ENCODE assay signal across 27 cellular contexts in the genomic region with DNA sequence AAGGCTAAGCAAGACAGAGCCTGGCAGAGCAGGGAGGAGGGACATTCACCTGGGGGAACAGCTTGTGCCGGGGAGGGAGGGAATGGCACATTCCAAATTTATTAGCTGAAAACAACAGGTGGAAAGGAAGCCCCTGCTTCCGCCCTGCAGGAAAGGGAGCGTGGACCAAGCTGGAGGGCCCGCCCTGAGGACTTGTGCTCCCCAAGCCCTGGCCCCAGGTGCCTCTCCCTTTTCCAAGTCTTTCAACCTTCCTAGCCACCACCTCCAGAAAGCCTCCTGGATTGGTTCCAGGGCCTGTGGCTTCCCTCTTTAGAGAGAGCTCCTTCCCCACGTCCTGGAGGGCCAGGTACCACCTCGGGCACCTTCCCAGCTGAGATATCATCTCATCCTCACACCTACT. TPM values are rescaled to one million over a fixed set of nuclear protein-coding genes. Genes with fewer than 3 reads are reported as not detected.
DNase-seq lines count a peak whose midpoint lies in the region; ATAC-seq and TF ChIP-seq lines count a peak whose summit lies in the region.
"Had no signal": no experiment of that assay in that cellular context is flagged by ENCODE, and none has a peak within 500 bp of the region (broad histone marks: within the 10 kb centered on the region; RNA-seq: fewer than 3 reads in every experiment).

No MANE protein-coding gene starts in this region.

- H3K27ac ChIP-seq in breast epithelium, result peak overlapping the region; percentile 75 to 79
- H3K27ac ChIP-seq in mammary epithelial cell (ENCODE audit: insufficient read depth, low read depth, low read length), result no peak overlapping the region
- peak overlapping the region; percentile 1 for H3K27ac ChIP-seq in muscle layer of duodenum (ENCODE audit: low read length)
- no peak overlapping the region for H3K27ac ChIP-seq in CD4-positive, alpha-beta memory T cell (ENCODE audit: low read depth, low read length)
- no peak overlapping the region for H3K27ac ChIP-seq in CD8-positive, alpha-beta T cell (ENCODE audit: low read depth, low read length)
- H3K27ac ChIP-seq: gastrocnemius medialis, ovary, right atrium auricular region had no signal

- no peak for TF ChIP-seq CTCF in breast epithelium (IDR thresholded peaks at IDR 0.05)
- no peak for TF ChIP-seq CTCF in mammary epithelial cell (conservative IDR thresholded peaks at IDR 0.05 in 1 of 2, IDR thresholded peaks at IDR 0.05 in 1 of 2; ENCODE audit: extremely low read depth in 1 of 2, insufficient read depth in 1 of 2, low read depth in 1 of 2, low read length in 2 of 2)
- TF ChIP-seq CTCF in CD8-positive, alpha-beta T cell (IDR thresholded peaks at IDR 0.05), result no peak

- H3K27me3 Mint-ChIP-seq in CD4-positive, alpha-beta memory T cell, result peaks cover 11 to 12% of the 10 kb centered on the region in 2 donors
- H3K27me3 Mint-ChIP-seq in CD8-positive, alpha-beta T cell (ENCODE audit: low read depth), result peaks cover 18% of the 10 kb centered on the region

- peaks cover 2 to 5% of the 10 kb centered on the region in 2 donors for H3K36me3 Mint-ChIP-seq in CD4-positive, alpha-beta memory T cell
- H3K36me3 Mint-ChIP-seq in CD8-positive, alpha-beta T cell, result no peaks in the 10 kb centered on the region

- no peaks in the 10 kb centered on the region for H3K36me3 ChIP-seq in breast epithelium
- no peaks in the 10 kb centered on the region for H3K36me3 ChIP-seq in mammary epithelial cell (ENCODE audit: insufficient read depth, low read length)
- H3K36me3 ChIP-seq in muscle layer of duodenum (ENCODE audit: control insufficient read depth in 1 of 2, insufficient read depth in 2 of 2, low read length in 2 of 2), result no peaks in the 10 kb centered on the region
- H3K36me3 ChIP-seq in CD4-positive, alpha-beta memory T cell (ENCODE audit: insufficient read depth, low read length), result no peaks in the 10 kb centered on the region
- no peaks in the 10 kb centered on the region for H3K36me3 ChIP-seq in CD8-positive, alpha-beta T cell (ENCODE audit: insufficient read depth, low read length)
- H3K36me3 ChIP-seq: gastrocnemius medialis, ovary, right atrium auricular region, tibial nerve had no signal

- no peaks in the 10 kb centered on the region for H4K20me1 ChIP-seq in mammary epithelial cell (ENCODE audit: insufficient read depth, low read length)

- in situ Hi-C loops in mammary epithelial cell (cut with MboI; ENCODE audit: low sequenced_read_pairs in 2 of 2), result no loop called here

- H3K4me1 Mint-ChIP-seq in CD4-positive, alpha-beta memory T cell, result peaks cover 0 to 5% (median 1%) of the 10 kb centered on the region in 4 donors
- peaks cover 6% of the 10 kb centered on the region for H3K4me1 Mint-ChIP-seq in CD8-positive, alpha-beta T cell (ENCODE audit: low read depth)

- POLR2A ChIA-PET in CD4-positive, alpha-beta memory T cell (lab: Charles Lee; ENCODE audit: partially characterized antibody), result interaction anchor here (0.8 to 5.7 kb wide), 2 partner anchors 11 to 14 kb away, joined by 4 to 34 read pairs; no protein-coding TSS in a partner anchor
- POLR2A ChIA-PET in CD8-positive, alpha-beta T cell (lab: Charles Lee), result interaction anchor here (1.4 kb wide), 1 partner anchor 13 kb away, joined by 3 read pairs; no protein-coding TSS in a partner anchor

- H2AFZ ChIP-seq in mammary epithelial cell (ENCODE audit: low read depth, low read length), result no peak overlapping the region

- WGBS in mammary epithelial cell (ENCODE audit: low coverage, missing lambda C conversion rate), result 67% methylated on average over 5 of the region's 6 CpGs

- no peaks in the 10 kb centered on the region for H3K79me2 ChIP-seq in mammary epithelial cell (ENCODE audit: insufficient read depth, low read length)

- no peak overlapping the region for H3K9ac ChIP-seq in mammary epithelial cell (ENCODE audit: insufficient read depth, low read length)

- H3K4me2 ChIP-seq in mammary epithelial cell (ENCODE audit: insufficient read depth, low read depth, low read length), result no peak overlapping the region

- H3K4me3 ChIP-seq in breast epithelium, result peak overlapping the region in 1 of 3 donors; percentile 16
- no peak overlapping the region for H3K4me3 ChIP-seq in mammary epithelial cell (replicated peaks in 1 of 3; ENCODE audit: insufficient read depth in 1 of 3, low read depth in 2 of 3, low read length in 3 of 3)
- no peak overlapping the region for H3K4me3 ChIP-seq in muscle layer of duodenum (ENCODE audit: low read depth in 1 of 2, low read length in 2 of 2)
- H3K4me3 ChIP-seq in CD4-positive, alpha-beta memory T cell (ENCODE audit: low read length in 2 of 2), result no peak overlapping the region
- H3K4me3 ChIP-seq in CD8-positive, alpha-beta T cell (ENCODE audit: low read depth, low read length), result no peak overlapping the region
- H3K4me3 ChIP-seq: gastrocnemius medialis, lung, ovary, right atrium auricular region, tibial nerve had no signal

- no peak for ATAC-seq in HG03196 (IDR thresholded peaks at IDR 0.05; ENCODE audit: unreplicated experiment)
- no peak for ATAC-seq in CD8-positive, alpha-beta T cell
- ATAC-seq: gastrocnemius medialis had no signal

- dilution Hi-C loops in mammary epithelial cell (cut with HindIII; ENCODE audit: low sequenced_read_pairs), result no loop called here

- H3K27ac Mint-ChIP-seq in CD4-positive, alpha-beta memory T cell, result no peak overlapping the region
- H3K27ac Mint-ChIP-seq in CD8-positive, alpha-beta T cell, result no peak overlapping the region
- H3K27ac Mint-ChIP-seq: activated CD4-positive, alpha-beta memory T cell treated with anti-CD3 and anti-CD28 coated beads for 36 hours; activated T-helper 1 cell treated with anti-CD3 and anti-CD28 coated beads, Interleukin-12 subunit alpha, Interleukin-12 subunit beta, Interleukin-2, Interleukin-4 antibody, amounts not matched to agents 30 ng/mL and 10 ng/mL and 1 ng/mL, durations not matched to agents 14 hours and 24 hours and 36 hours had no signal

- CTCF ChIA-PET in mammary epithelial cell (lab: Charles Lee; ENCODE audit: low non-redundant PET), result no interaction called here
- CTCF ChIA-PET in CD4-positive, alpha-beta memory T cell (lab: Charles Lee; ENCODE audit: partially characterized antibody), result interaction anchor here (1.1 to 2.5 kb wide), 3 partner anchors 8 to 36 kb away, joined by 4 to 10 read pairs (median 6); no protein-coding TSS in a partner anchor
- CTCF ChIA-PET in CD8-positive, alpha-beta T cell (lab: Charles Lee), result interaction anchor here (0.7 to 3.1 kb wide), 5 partner anchors 10 to 85 kb away, joined by 3 to 10 read pairs (median 3); no protein-coding TSS in a partner anchor

- DNase-seq in breast epithelium (ENCODE audit: low spot score in 2 of 2) (no peak), mammary epithelial cell (no peak), cerebellar nuclear complex (lab: John Stamatoyannopoulos, UW) (peak; percentile 23 to 55), OCI-M1 (lab: John Stamatoyannopoulos, UW) (no peak)
- DNase-seq in CD4-positive, alpha-beta memory T cell, result no peak
- DNase-seq in CD8-positive, alpha-beta T cell, result no peak
- DNase-seq: activated CD4-positive, alpha-beta memory T cell treated with anti-CD3 and anti-CD28 coated beads for 36 hours; activated CD4-positive, CD25-positive, alpha-beta regulatory T cell treated with anti-CD3 and anti-CD28 coated beads, Interleukin-2, amount 50 U/mL, for 72 hours; activated naive CD4-positive, alpha-beta T cell treated with Interleukin-2 at 50 U/mL for 16 hours; CD8-positive, alpha-beta memory T cell; gastrocnemius medialis; Karpas-422; kidney glomerular epithelial cell; NCI-H1436; NCI-H2081 treated with DMSO at 0.1 percent for 48 hours; NCI-H2227 treated with DMSO at 0.1 percent for 48 hours; ovary; SHP77 treated with DMSO at 0.1 percent for 48 hours had no signal

- no TSS peak for BruUV-seq in mammary epithelial cell (replicated peaks; lab: Mats Ljungman, UMichigan)

- peaks cover 0 to 18% (median 6%) of the 10 kb centered on the region in 8 donors for H3K9me3 Mint-ChIP-seq in CD4-positive, alpha-beta memory T cell
- peaks cover 5% of the 10 kb centered on the region for H3K9me3 Mint-ChIP-seq in CD8-positive, alpha-beta T cell

- TF ChIP-seq POLR2A in breast epithelium (IDR thresholded peaks at IDR 0.05), result no peak

- intact Hi-C loops in breast epithelium (cut with DNase I; ENCODE audit: low total_unique reads) (no loop called here), mammary epithelial cell (cut with micrococcal nuclease) (no loop called here)
- intact Hi-C loops in CD4-positive, alpha-beta memory T cell (cut with micrococcal nuclease), result no loop called here
- intact Hi-C loops in CD8-positive, alpha-beta T cell (cut with DNase I, micrococcal nuclease), result no loop called here

- peaks cover 0 to 3% of the 10 kb centered on the region in 2 donors for H3K27me3 ChIP-seq in breast epithelium
- H3K27me3 ChIP-seq in mammary epithelial cell (ENCODE audit: insufficient read depth, low read length), result peaks cover 5% of the 10 kb centered on the region
- peaks cover 15% of the 10 kb centered on the region for H3K27me3 ChIP-seq in muscle layer of duodenum (ENCODE audit: low read depth, low read length)
- no peaks in the 10 kb centered on the region for H3K27me3 ChIP-seq in CD4-positive, alpha-beta memory T cell (ENCODE audit: insufficient read depth, low read length)
- H3K27me3 ChIP-seq in CD8-positive, alpha-beta T cell (ENCODE audit: insufficient read depth, low read length), result no peaks in the 10 kb centered on the region

- H3K9me3 ChIP-seq in breast epithelium (peaks cover 0 to 7% of the 10 kb centered on the region in 2 donors), mammary epithelial cell (replicated peaks; ENCODE audit: insufficient read depth, low read length) (peaks cover 19% of the 10 kb centered on the region), muscle layer of duodenum (ENCODE audit: control insufficient read depth in 1 of 2, low read length in 2 of 2) (peaks cover 0 to 13% of the 10 kb centered on the region in 2 donors)
- peaks cover 0 to 11% of the 10 kb centered on the region in 2 donors for H3K9me3 ChIP-seq in CD4-positive, alpha-beta memory T cell (ENCODE audit: control insufficient read depth in 1 of 2, low read length in 2 of 2)
- no peaks in the 10 kb centered on the region for H3K9me3 ChIP-seq in CD8-positive, alpha-beta T cell (ENCODE audit: low read length)
- H3K9me3 ChIP-seq: ovary had no signal

- H3K4me1 ChIP-seq in breast epithelium, result peaks cover 0 to 9% of the 10 kb centered on the region in 2 donors
- peaks cover 6% of the 10 kb centered on the region for H3K4me1 ChIP-seq in mammary epithelial cell (ENCODE audit: insufficient read depth, low read length)
- H3K4me1 ChIP-seq in muscle layer of duodenum (ENCODE audit: control insufficient read depth in 1 of 2, insufficient read depth in 2 of 2, low read length in 2 of 2), result peaks cover 8 to 9% of the 10 kb centered on the region in 2 donors
- H3K4me1 ChIP-seq in CD4-positive, alpha-beta memory T cell (ENCODE audit: insufficient read depth, low read length), result peaks cover 9% of the 10 kb centered on the region
- peaks cover 8% of the 10 kb centered on the region for H3K4me1 ChIP-seq in CD8-positive, alpha-beta T cell (ENCODE audit: insufficient read depth, low read length)

- no peak overlapping the region for H3K4me3 Mint-ChIP-seq in CD4-positive, alpha-beta memory T cell
- H3K4me3 Mint-ChIP-seq in CD8-positive, alpha-beta T cell, result no peak overlapping the region
- H3K4me3 Mint-ChIP-seq: activated CD4-positive, alpha-beta memory T cell treated with anti-CD3 and anti-CD28 coated beads for 36 hours had no signal

RNA-seq across cellular contexts. Expression of gene DEGS2, which starts 2.7 kb away (rescaled TPM):
- 10 to 100 TPM in 2 of 3 donors, 1 to 10 TPM in 1; 1.1 to 12.0 (median 10.2) TPM for total RNA-seq in breast epithelium
- under 1 TPM; 0.17 to 0.87 TPM for total RNA-seq in mammary epithelial cell
- 0.36 TPM for polyA plus RNA-seq in mammary epithelial cell
- not detected for polyA minus RNA-seq in mammary epithelial cell
- total RNA-seq in CD4-positive, alpha-beta memory T cell, result under 1 TPM in 1 of 2 experiments, not detected in 1; 0.14 TPM
- under 1 TPM in 1 of 2 donors, not detected in 1; 0.81 TPM for polyA plus RNA-seq in CD4-positive, alpha-beta memory T cell
- under 1 TPM; 0.22 to 0.60 TPM for total RNA-seq in CD8-positive, alpha-beta T cell
- total RNA-seq: A172, endothelial cell of umbilical vein, right atrium auricular region had no signal
- polyA plus RNA-seq: fibroblast of lung had no signal

Comparison
In these comparisons a context has a peak if more than half of its experiments do, and no peak if none do; other contexts are left out.
1. H3K27ac ChIP-seq: peak in breast epithelium (2 of 2) and muscle layer of duodenum (single experiment); none in mammary epithelial cell (single experiment), CD4-positive, alpha-beta memory T cell (single experiment) and CD8-positive, alpha-beta T cell (single experiment).
2. DNase-seq: peak in cerebellar nuclear complex (2 of 2); none in breast epithelium (0 of 2), mammary epithelial cell (single experiment), CD4-positive, alpha-beta memory T cell (0 of 5), OCI-M1 (single experiment) and CD8-positive, alpha-beta T cell (0 of 7).